ENCODE assay signal across 1 cellular context in genomic region chr3:172128852-172129251, GRCh38.
TF ChIP-seq lines count a peak whose summit lies in the region.

No MANE protein-coding gene starts in this region.

TF ChIP-seq in GM23338, 12 proteins besides CTCF, POLR2A, EP300 and RAD21 (continued from another document):
- TF ChIP-seq, protein P1, sequence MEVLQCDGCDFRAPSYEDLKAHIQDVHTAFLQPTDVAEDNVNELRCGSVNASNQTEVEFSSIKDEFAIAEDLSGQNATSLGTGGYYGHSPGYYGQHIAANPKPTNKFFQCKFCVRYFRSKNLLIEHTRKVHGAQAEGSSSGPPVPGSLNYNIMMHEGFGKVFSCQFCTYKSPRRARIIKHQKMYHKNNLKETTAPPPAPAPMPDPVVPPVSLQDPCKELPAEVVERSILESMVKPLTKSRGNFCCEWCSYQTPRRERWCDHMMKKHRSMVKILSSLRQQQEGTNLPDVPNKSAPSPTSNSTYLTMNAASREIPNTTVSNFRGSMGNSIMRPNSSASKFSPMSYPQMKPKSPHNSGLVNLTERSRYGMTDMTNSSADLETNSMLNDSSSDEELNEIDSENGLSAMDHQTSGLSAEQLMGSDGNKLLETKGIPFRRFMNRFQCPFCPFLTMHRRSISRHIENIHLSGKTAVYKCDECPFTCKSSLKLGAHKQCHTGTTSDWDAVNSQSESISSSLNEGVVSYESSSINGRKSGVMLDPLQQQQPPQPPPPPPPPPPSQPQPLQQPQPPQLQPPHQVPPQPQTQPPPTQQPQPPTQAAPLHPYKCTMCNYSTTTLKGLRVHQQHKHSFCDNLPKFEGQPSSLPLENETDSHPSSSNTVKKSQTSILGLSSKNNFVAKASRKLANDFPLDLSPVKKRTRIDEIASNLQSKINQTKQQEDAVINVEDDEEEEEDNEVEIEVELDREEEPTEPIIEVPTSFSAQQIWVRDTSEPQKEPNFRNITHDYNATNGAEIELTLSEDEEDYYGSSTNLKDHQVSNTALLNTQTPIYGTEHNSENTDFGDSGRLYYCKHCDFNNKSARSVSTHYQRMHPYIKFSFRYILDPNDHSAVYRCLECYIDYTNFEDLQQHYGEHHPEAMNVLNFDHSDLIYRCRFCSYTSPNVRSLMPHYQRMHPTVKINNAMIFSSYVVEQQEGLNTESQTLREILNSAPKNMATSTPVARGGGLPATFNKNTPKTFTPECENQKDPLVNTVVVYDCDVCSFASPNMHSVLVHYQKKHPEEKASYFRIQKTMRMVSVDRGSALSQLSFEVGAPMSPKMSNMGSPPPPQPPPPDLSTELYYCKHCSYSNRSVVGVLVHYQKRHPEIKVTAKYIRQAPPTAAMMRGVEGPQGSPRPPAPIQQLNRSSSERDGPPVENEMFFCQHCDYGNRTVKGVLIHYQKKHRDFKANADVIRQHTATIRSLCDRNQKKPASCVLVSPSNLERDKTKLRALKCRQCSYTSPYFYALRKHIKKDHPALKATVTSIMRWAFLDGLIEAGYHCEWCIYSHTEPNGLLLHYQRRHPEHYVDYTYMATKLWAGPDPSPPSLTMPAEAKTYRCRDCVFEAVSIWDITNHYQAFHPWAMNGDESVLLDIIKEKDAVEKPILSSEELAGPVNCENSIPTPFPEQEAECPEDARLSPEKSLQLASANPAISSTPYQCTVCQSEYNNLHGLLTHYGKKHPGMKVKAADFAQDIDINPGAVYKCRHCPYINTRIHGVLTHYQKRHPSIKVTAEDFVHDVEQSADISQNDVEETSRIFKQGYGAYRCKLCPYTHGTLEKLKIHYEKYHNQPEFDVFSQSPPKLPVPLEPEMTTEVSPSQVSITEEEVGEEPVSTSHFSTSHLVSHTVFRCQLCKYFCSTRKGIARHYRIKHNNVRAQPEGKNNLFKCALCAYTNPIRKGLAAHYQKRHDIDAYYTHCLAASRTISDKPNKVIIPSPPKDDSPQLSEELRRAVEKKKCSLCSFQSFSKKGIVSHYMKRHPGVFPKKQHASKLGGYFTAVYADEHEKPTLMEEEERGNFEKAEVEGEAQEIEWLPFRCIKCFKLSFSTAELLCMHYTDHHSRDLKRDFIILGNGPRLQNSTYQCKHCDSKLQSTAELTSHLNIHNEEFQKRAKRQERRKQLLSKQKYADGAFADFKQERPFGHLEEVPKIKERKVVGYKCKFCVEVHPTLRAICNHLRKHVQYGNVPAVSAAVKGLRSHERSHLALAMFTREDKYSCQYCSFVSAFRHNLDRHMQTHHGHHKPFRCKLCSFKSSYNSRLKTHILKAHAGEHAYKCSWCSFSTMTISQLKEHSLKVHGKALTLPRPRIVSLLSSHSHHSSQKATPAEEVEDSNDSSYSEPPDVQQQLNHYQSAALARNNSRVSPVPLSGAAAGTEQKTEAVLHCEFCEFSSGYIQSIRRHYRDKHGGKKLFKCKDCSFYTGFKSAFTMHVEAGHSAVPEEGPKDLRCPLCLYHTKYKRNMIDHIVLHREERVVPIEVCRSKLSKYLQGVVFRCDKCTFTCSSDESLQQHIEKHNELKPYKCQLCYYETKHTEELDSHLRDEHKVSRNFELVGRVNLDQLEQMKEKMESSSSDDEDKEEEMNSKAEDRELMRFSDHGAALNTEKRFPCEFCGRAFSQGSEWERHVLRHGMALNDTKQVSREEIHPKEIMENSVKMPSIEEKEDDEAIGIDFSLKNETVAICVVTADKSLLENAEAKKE (CRISPR knock-in tag; IDR thresholded peaks at IDR 0.05): no peak
- TF ChIP-seq JUNB (IDR thresholded peaks at IDR 0.05; ENCODE audit: unreplicated experiment): no peak
- no peak for TF ChIP-seq STAT1 (IDR thresholded peaks at IDR 0.05; ENCODE audit: unreplicated experiment)
TF ChIP-seq in GM23338: peak in this region for 0.
